ENCODE assay signal across 9 cellular contexts in genomic region chr12:131827961-131828534, GRCh38. TPM values are rescaled to one million over a fixed set of nuclear protein-coding genes. Genes with fewer than 3 reads are reported as not detected.
A peak's percentile ranks its signal among the peaks of the same experiment; 100 is the strongest.
DNase-seq lines count a peak whose midpoint lies in the region; FAIRE-seq and TF ChIP-seq lines count a peak whose summit lies in the region.
"Had no signal": no experiment of that assay in that cellular context is flagged by ENCODE, and none has a peak within 500 bp of the region (broad histone marks: within the 10 kb centered on the region; RNA-seq: fewer than 3 reads in every experiment).

MMP17 (plus strand) TSS chr12:131828393; CDS start chr12:131828495, 102 bp downstream.

- no peaks in the 10 kb centered on the region; the same call in 1 of the 2 replicates for H3K36me3 ChIP-seq in iPS DF 6.9 (ENCODE audit: control insufficient read depth, insufficient read depth, low read length)
- H3K36me3 ChIP-seq in small intestine (ENCODE audit: control insufficient read depth in 2 of 2, insufficient read depth in 2 of 2, low read length in 2 of 2) = no peaks in the 10 kb centered on the region

- H3K4me1 ChIP-seq in iPS DF 6.9 (ENCODE audit: control insufficient read depth, insufficient read depth, low read length) (peaks cover 5% of the 10 kb centered on the region; the same call in 1 of the 2 replicates), small intestine (ENCODE audit: control insufficient read depth in 2 of 2, insufficient read depth in 1 of 2, low read depth in 1 of 2, low read length in 1 of 2) (peaks cover 0 to 4% of the 10 kb centered on the region in 2 donors)

- H3K9me3 ChIP-seq in iPS DF 6.9 (ENCODE audit: control insufficient read depth, insufficient read depth, low read length) (no peaks in the 10 kb centered on the region), small intestine (ENCODE audit: control insufficient read depth, low read depth) (no peaks in the 10 kb centered on the region)

- H3K4me3 ChIP-seq in iPS DF 6.9 (ENCODE audit: low read length) (peak within 1 kb of the TSS; percentile 36), small intestine (ENCODE audit: low read depth in 1 of 2, low read length in 2 of 2) (peak within 1 kb of the TSS; percentile 35 to 38)

- DNase-seq in NCI-H146 (lab: John Stamatoyannopoulos, UW) (peak; percentile 50), NCI-H146 treated with DMSO at 0.1 percent for 48 hours (lab: John Stamatoyannopoulos, UW; ENCODE audit: unreplicated experiment) (no peak), H54 (ENCODE audit: insufficient read length, low spot score) (no peak), NOMO-1 treated with DMSO at 0.1 percent for 48 hours (lab: John Stamatoyannopoulos, UW; ENCODE audit: unreplicated experiment) (peak; percentile 67), astrocyte of the hippocampus (ENCODE audit: low read depth, low spot score) (peak; percentile 83), iPS DF 6.9 (ENCODE audit: low read depth, low spot score) (no peak), small intestine (no peak)
- no peak for DNase-seq in NK-92 treated with Interleukin-12 subunit alpha and Interleukin-12 subunit beta, amount 100 ng/mL, for 24 hours (lab: John Stamatoyannopoulos, UW)

- TF ChIP-seq POLR2A in H54 (IDR thresholded peaks at IDR 0.05; ENCODE audit: low read depth, low read length) = peak; percentile 86

- H3K27me3 ChIP-seq in iPS DF 6.9 (ENCODE audit: control insufficient read depth, insufficient read depth, low read length) (peaks cover 7% of the 10 kb centered on the region; the same call in 1 of the 2 replicates), small intestine (ENCODE audit: control insufficient read depth in 2 of 2, insufficient read depth in 2 of 2, low read length in 2 of 2) (peaks cover 0 to 19% of the 10 kb centered on the region in 2 donors)

- FAIRE-seq in H54 (lab: Jason Lieb, UNC) (no peak), small intestine (lab: Jason Lieb, UNC) (no peak)
- FAIRE-seq: islet of Langerhans had no signal

- no peak within 1 kb of the TSS for H3K27ac ChIP-seq in iPS DF 6.9 (ENCODE audit: low read length)
- no peak within 1 kb of the TSS for H3K27ac ChIP-seq in small intestine (ENCODE audit: low read depth in 1 of 2, low read length in 1 of 2)

- WGBS in iPS DF 6.9 (ENCODE audit: insufficient coverage, insufficient read length) = no CpG with 5 or more reads among the region's 86 CpGs
- WGBS in small intestine, 3 donors = 0 to 1% (median 1%) methylated on average over 40 to 86 of the region's 86 CpGs

RNA-seq across cellular contexts. Expression of gene MMP17, which starts in this region (rescaled TPM):
- polyA plus RNA-seq in small intestine = 1 to 10 TPM in 1 of 3 donors, not detected in 2; 4.5 TPM

Comparison
In these comparisons a context has a peak if more than half of its experiments do, and no peak if none do; other contexts are left out.
1. DNase-seq: peak in NCI-H146 (single experiment), NOMO-1 treated with DMSO at 0.1 percent for 48 hours (single experiment) and astrocyte of the hippocampus (single experiment); none in NCI-H146 treated with DMSO at 0.1 percent for 48 hours (single experiment), H54 (single experiment), iPS DF 6.9 (single experiment), small intestine (single experiment) and NK-92 treated with Interleukin-12 subunit alpha and Interleukin-12 subunit beta, amount 100 ng/mL, for 24 hours (single experiment).